Comparison of ENCODE assay signal across 8 cellular contexts in the genomic region with DNA sequence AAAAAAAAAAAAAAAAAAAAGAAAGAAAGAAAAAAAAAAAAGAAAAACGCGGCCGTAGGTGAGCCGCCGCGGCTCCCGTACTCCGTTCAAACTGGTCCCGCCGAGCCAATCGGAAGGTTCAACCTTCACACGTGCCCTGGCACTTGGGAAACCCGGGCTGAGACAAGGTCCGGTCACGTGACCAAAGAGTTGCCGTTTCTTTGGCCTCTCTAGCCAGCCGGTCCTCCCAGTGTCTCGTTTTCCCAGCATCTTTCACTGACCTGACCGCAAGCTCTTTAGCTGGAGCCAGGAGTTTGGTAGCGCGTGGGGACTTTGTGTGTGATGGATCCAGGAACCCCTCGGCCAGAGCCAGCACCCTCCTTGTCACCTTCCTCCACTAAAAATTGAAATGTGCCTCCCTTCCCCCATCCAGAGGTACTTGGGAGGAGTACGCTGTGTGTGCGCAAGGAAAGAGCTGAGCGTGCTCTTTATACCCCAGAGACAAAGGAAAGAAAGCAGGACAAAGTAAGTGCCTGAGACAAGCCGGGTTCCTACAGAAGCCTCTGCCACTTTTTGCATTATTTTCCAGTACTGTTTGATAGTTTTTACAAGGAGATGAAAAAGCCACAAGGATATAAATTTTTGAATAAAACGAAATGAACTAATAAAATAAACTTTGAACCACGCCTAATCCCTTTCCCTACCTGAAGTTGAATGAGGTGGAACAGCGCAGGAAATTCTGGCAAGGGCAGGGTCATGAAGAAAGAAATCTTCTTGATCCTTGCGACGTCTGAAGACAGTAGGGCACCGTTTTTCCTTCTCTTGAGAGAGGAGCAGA.
DNase-seq lines count a peak whose midpoint lies in the region; ATAC-seq lines count a peak whose summit lies in the region.

No MANE protein-coding gene starts in this region.

- DNase-seq in AG08395 (ENCODE audit: low spot score) (peak; percentile 99), NCI-H446 (lab: John Stamatoyannopoulos, UW) (peak; percentile 99 to 100), cerebellar cortex (ENCODE audit: low spot score) (peak; percentile 99), islet precursor cell (peak; percentile 98)
- peak; percentile 83 for DNase-seq in stimulated activated CD4-positive, alpha-beta T cell treated with anti-CD3 and anti-CD28 coated beads, Interleukin-12 subunit alpha, Interleukin-12 subunit beta, amount 100 ng/mL, for 4 hours

- ATAC-seq in GM19035 (IDR thresholded peaks at IDR 0.05; ENCODE audit: unreplicated experiment) (peak; percentile 83), HG03342 (IDR thresholded peaks at IDR 0.05; ENCODE audit: unreplicated experiment) (peak; percentile 74)
- ATAC-seq in activated CD4-positive, CD25-positive, alpha-beta regulatory T cell treated with anti-CD3 and anti-CD28 coated beads, Interleukin-2, amount 50 U/mL, for 24 hours = peak; percentile 91 to 92

Comparison
In these comparisons a context has a peak if more than half of its experiments do, and no peak if none do; other contexts are left out.
1. Peak in every context shown above with its lines: DNase-seq and ATAC-seq.